Comparison of ENCODE assay signal across 21 cellular contexts in genomic region chr4:23902203-23902602, GRCh38. TPM values are rescaled to one million over a fixed set of nuclear protein-coding genes. Genes with fewer than 3 reads are reported as not detected.
A peak's percentile ranks its signal among the peaks of the same experiment; 100 is the strongest.
DNase-seq lines count a peak whose midpoint lies in the region; ATAC-seq and TF ChIP-seq lines count a peak whose summit lies in the region.
"Had no signal": no experiment of that assay in that cellular context is flagged by ENCODE, and none has a peak within 500 bp of the region (broad histone marks: within the 10 kb centered on the region; RNA-seq: fewer than 3 reads in every experiment).

No MANE protein-coding gene starts in this region.

- H3K79me2 ChIP-seq in mammary epithelial cell (ENCODE audit: insufficient read depth, low read length) (no peaks in the 10 kb centered on the region), OCI-LY7 (ENCODE audit: insufficient read depth, low read depth, low read length) (no peaks in the 10 kb centered on the region)

- H3K36me3 ChIP-seq in mammary epithelial cell (ENCODE audit: insufficient read depth, low read length) (no peaks in the 10 kb centered on the region), OCI-LY7 (ENCODE audit: insufficient read depth, low read length) (no peaks in the 10 kb centered on the region), left lung (no peaks in the 10 kb centered on the region)
- H3K36me3 ChIP-seq: right lobe of liver, uterus had no signal

- intact Hi-C loops in MCF 10A (cut with micrococcal nuclease) (no loop called here), mammary epithelial cell (cut with micrococcal nuclease) (no loop called here), OCI-LY7 (cut with micrococcal nuclease; ENCODE audit: unreplicated experiment) (no loop called here), left lung (cut with DNase I) (no loop called here)

- dilution Hi-C loops in mammary epithelial cell (cut with HindIII; ENCODE audit: low sequenced_read_pairs), result no loop called here

- H3K27me3 Mint-ChIP-seq in MCF 10A (ENCODE audit: insufficient read depth, unreplicated experiment), result no peaks in the 10 kb centered on the region
- H3K27me3 Mint-ChIP-seq: activated B cell treated with CpG ODN at 0.5 μM for 24 hours, memory B cell, T-helper 17 cell had no signal

- no peaks in the 10 kb centered on the region for H3K36me3 Mint-ChIP-seq in MCF 10A (ENCODE audit: insufficient read depth, unreplicated experiment)
- H3K36me3 Mint-ChIP-seq: memory B cell had no signal

- no TSS peak for BruUV-seq in MCF 10A (replicated peaks; lab: Mats Ljungman, UMichigan)
- no TSS peak for BruUV-seq in mammary epithelial cell (replicated peaks; lab: Mats Ljungman, UMichigan)
- no TSS peak for BruUV-seq in OCI-LY7 (replicated peaks; lab: Mats Ljungman, UMichigan)

- WGBS in mammary epithelial cell (ENCODE audit: low coverage, missing lambda C conversion rate), result 86% methylated on average over 2 of the region's 2 CpGs

- H3K27ac Mint-ChIP-seq in MCF 10A (ENCODE audit: low read depth, unreplicated experiment), result no peak overlapping the region
- H3K27ac Mint-ChIP-seq: activated B cell treated with CpG ODN at 0.5 μM for 24 hours, memory B cell, T-helper 17 cell had no signal

- no peaks in the 10 kb centered on the region for H3K9me3 Mint-ChIP-seq in MCF 10A (ENCODE audit: unreplicated experiment)

- H3K27ac ChIP-seq in mammary epithelial cell (ENCODE audit: insufficient read depth, low read depth, low read length) (no peak overlapping the region), OCI-LY7 (ENCODE audit: low read depth, low read length, poor library complexity, severe bottlenecking) (no peak overlapping the region), foreskin keratinocyte (no peak overlapping the region), left lung (no peak overlapping the region)
- H3K27ac ChIP-seq: coronary artery, right lobe of liver, uterus had no signal

- CTCF ChIA-PET in MCF 10A (lab: Yijun Ruan, JAX), result interaction anchor here (0.6 to 2.7 kb wide), 5 partner anchors 12 to 1608 kb away, joined by 3 to 11 read pairs (median 5); partner anchors contain the start of gene PPARGC1A
- CTCF ChIA-PET in mammary epithelial cell (lab: Charles Lee; ENCODE audit: low non-redundant PET), result no interaction called here
- CTCF ChIA-PET in OCI-LY7 (lab: Charles Lee; ENCODE audit: unreplicated experiment), result no interaction called here

- no peaks in the 10 kb centered on the region for H3K9me3 ChIP-seq in mammary epithelial cell (replicated peaks; ENCODE audit: insufficient read depth, low read length)
- H3K9me3 ChIP-seq in OCI-LY7 (ENCODE audit: low read length), result no peaks in the 10 kb centered on the region
- no peaks in the 10 kb centered on the region for H3K9me3 ChIP-seq in left lung
- H3K9me3 ChIP-seq: right lobe of liver, uterus had no signal

- H3K27me3 ChIP-seq in mammary epithelial cell (ENCODE audit: insufficient read depth, low read length), result no peaks in the 10 kb centered on the region
- peaks cover 6% of the 10 kb centered on the region for H3K27me3 ChIP-seq in foreskin keratinocyte
- no peaks in the 10 kb centered on the region for H3K27me3 ChIP-seq in left lung
- H3K27me3 ChIP-seq: right lobe of liver, uterus had no signal

- DNase-seq in MCF 10A (ENCODE audit: unreplicated experiment) (no peak), mammary epithelial cell (no peak), OCI-LY7 (ENCODE audit: low spot score) (no peak), foreskin keratinocyte (no peak), left lung (no peak), NOMO-1 treated with dmso at 0.1 percent for 144 hours (lab: John Stamatoyannopoulos, UW; ENCODE audit: unreplicated experiment) (no peak)
- DNase-seq: activated B cell treated with CpG ODN at 0.5 μM for 24 hours; activated CD4-positive, alpha-beta T cell treated with anti-CD3 and anti-CD28 coated beads, Interleukin-2, amount 50 U/mL, for 48 hours; activated gamma-delta T cell treated with Interleukin-2 at 50 U/mL for 16 hours; C1 segment of cervical spinal cord; kidney glomerular epithelial cell; NCI-H2171 treated with DMSO at 0.1 percent for 48 hours; NCI-H526 treated with DMSO at 0.1 percent for 48 hours; right lobe of liver; T-helper 17 cell; uterus had no signal

- H3K4me2 ChIP-seq in mammary epithelial cell (ENCODE audit: insufficient read depth, low read depth, low read length) (no peak overlapping the region), OCI-LY7 (ENCODE audit: low read length) (no peak overlapping the region)

- TF ChIP-seq CTCF in MCF 10A (IDR thresholded peaks at IDR 0.05; ENCODE audit: unreplicated experiment) (peak; percentile 16), mammary epithelial cell (conservative IDR thresholded peaks at IDR 0.05 in 1 of 2, IDR thresholded peaks at IDR 0.05 in 1 of 2; ENCODE audit: extremely low read depth in 1 of 2, insufficient read depth in 1 of 2, low read depth in 1 of 2, low read length in 2 of 2) (no peak), OCI-LY7 (conservative IDR thresholded peaks at IDR 0.05; ENCODE audit: low read length) (0 out of 2 replicates have a peak, but pooled peaks have one; percentile 32), foreskin keratinocyte (conservative IDR thresholded peaks at IDR 0.05) (peak; percentile 31), left lung (IDR thresholded peaks at IDR 0.05) (no peak)

- H3K4me1 ChIP-seq in mammary epithelial cell (ENCODE audit: insufficient read depth, low read length) (peaks cover 14% of the 10 kb centered on the region), OCI-LY7 (ENCODE audit: insufficient read depth, low read length, poor library complexity, severe bottlenecking) (no peaks in the 10 kb centered on the region), foreskin keratinocyte (no peaks in the 10 kb centered on the region), left lung (no peaks in the 10 kb centered on the region)
- H3K4me1 ChIP-seq: uterus had no signal

- no peaks in the 10 kb centered on the region for H4K20me1 ChIP-seq in mammary epithelial cell (ENCODE audit: insufficient read depth, low read length)
- no peaks in the 10 kb centered on the region for H4K20me1 ChIP-seq in OCI-LY7 (ENCODE audit: insufficient read depth, low read length)

- ATAC-seq in foreskin keratinocyte (no peak), HG03045 (IDR thresholded peaks at IDR 0.05; ENCODE audit: unreplicated experiment) (no peak), HG03571 (IDR thresholded peaks at IDR 0.05; ENCODE audit: unreplicated experiment) (no peak), left lung (no peak)
- ATAC-seq: right lobe of liver, T-helper 17 cell had no signal

- H3K4me3 Mint-ChIP-seq in MCF 10A (ENCODE audit: unreplicated experiment), result no peak overlapping the region
- H3K4me3 Mint-ChIP-seq: activated B cell treated with CpG ODN at 0.5 μM for 24 hours, memory B cell, T-helper 17 cell had no signal

- in situ Hi-C loops in mammary epithelial cell (cut with MboI; ENCODE audit: low sequenced_read_pairs in 2 of 2), result no loop called here

- no peak overlapping the region for H3K4me3 ChIP-seq in mammary epithelial cell (replicated peaks in 1 of 3; ENCODE audit: insufficient read depth in 1 of 3, low read depth in 2 of 3, low read length in 3 of 3)
- H3K4me3 ChIP-seq in OCI-LY7 (ENCODE audit: low read depth, low read length, poor library complexity, severe bottlenecking), result no peak overlapping the region
- no peak overlapping the region for H3K4me3 ChIP-seq in left lung
- H3K4me3 ChIP-seq: coronary artery, right lobe of liver, uterus had no signal

- no peaks in the 10 kb centered on the region for H3K4me1 Mint-ChIP-seq in MCF 10A (ENCODE audit: insufficient read depth, unreplicated experiment)
- H3K4me1 Mint-ChIP-seq: activated B cell treated with CpG ODN at 0.5 μM for 24 hours, memory B cell, T-helper 17 cell had no signal

- no peak overlapping the region for H2AFZ ChIP-seq in mammary epithelial cell (ENCODE audit: low read depth, low read length)
- no peak overlapping the region for H2AFZ ChIP-seq in OCI-LY7 (ENCODE audit: low read length)

- POLR2A ChIA-PET in MCF 10A (lab: Yijun Ruan, JAX) (interaction anchor here (0.6 to 1.9 kb wide), 4 partner anchors 10 to 1332 kb away, joined by 3 to 5 read pairs (median 4); no protein-coding TSS in a partner anchor), OCI-LY7 (lab: Charles Lee) (interaction anchor here (0.6 kb wide), 1 partner anchor 45 kb away, joined by 3 read pairs; no protein-coding TSS in a partner anchor)

- H3K9me2 ChIP-seq in OCI-LY7 (ENCODE audit: insufficient read depth, low read length), result no peaks in the 10 kb centered on the region

- H3K9ac ChIP-seq in mammary epithelial cell (ENCODE audit: insufficient read depth, low read length), result no peak overlapping the region

RNA-seq across cellular contexts. Expression of gene PPARGC1A, which starts 12.4 kb away (rescaled TPM):
- 0.12 and 0.49 TPM in 2 replicates for total RNA-seq in MCF 10A (2022)
- 1 to 10 TPM in 1 of 2 donors, not detected in 1; 5.3 TPM for total RNA-seq in mammary epithelial cell
- 0.09 TPM for polyA plus RNA-seq in mammary epithelial cell
- polyA minus RNA-seq in mammary epithelial cell, result not detected
- not detected in 2 replicates for total RNA-seq in OCI-LY7 (2014; rRNA removed; shearing (Covaris generic))
- total RNA-seq in OCI-LY7 (2022), result 0.26 and 0.40 TPM in 2 replicates
- total RNA-seq in foreskin keratinocyte, result not detected in 2 replicates
- not detected in 2 replicates for polyA plus RNA-seq in foreskin keratinocyte
- 1 to 10 TPM; 9.1 to 9.2 TPM for total RNA-seq in left lung
- total RNA-seq: A673, activated B cell treated with CpG ODN at 0.5 μM for 24 hours, T-helper 17 cell had no signal

Comparison
In these comparisons a context has a peak if more than half of its experiments do, and no peak if none do; other contexts are left out.
1. CTCF ChIP-seq: peak in MCF 10A (single experiment), OCI-LY7 (single experiment) and foreskin keratinocyte (single experiment); none in mammary epithelial cell (0 of 2) and left lung (0 of 2).